Comparison of ENCODE assay signal across 17 cellular contexts in the genomic region with DNA sequence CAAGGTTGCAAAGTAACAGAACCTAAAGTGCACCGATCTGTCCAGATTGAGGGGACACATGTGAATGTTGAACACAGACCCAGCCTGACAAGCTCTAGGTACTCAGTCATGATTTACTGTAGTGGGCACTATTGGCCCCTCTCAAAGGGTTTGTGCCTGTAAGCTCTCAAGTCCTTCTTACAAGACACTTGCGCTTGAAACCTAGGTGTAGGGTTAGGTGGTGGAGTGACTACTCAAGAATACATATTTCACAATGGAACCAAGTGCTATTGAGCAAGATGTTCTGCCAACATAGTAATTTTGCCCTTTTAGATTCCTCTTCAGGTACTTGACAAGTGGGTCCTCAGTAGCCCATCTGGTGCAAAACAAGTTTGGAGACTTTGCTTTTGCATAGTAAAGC.
"Had no signal": no experiment of that assay in that cellular context is flagged by ENCODE, and none has a peak within 500 bp of the region (broad histone marks: within the 10 kb centered on the region; RNA-seq: fewer than 3 reads in every experiment).

No MANE protein-coding gene starts in this region.

- H3K27ac ChIP-seq: colonic mucosa, psoas muscle had no signal

- H3K4me3 ChIP-seq: colonic mucosa, psoas muscle had no signal

- H3K27me3 ChIP-seq: colonic mucosa had no signal

- FAIRE-seq: kidney had no signal

- H3K36me3 ChIP-seq: colonic mucosa had no signal

- DNase-seq: activated B cell treated with CpG ODN at 0.5 μM for 24 hours; activated CD4-positive, alpha-beta T cell treated with anti-CD3 and anti-CD28 coated beads for 48 hours; activated CD8-positive, alpha-beta T cell treated with anti-CD3 and anti-CD28 coated beads for 36 hours; activated gamma-delta T cell; activated T-cell treated with anti-CD3 and anti-CD28 coated beads, Interleukin-2, amount 50 U/mL, for 4 hours; amygdala; central memory CD4-positive, alpha-beta T cell; colonic mucosa; foreskin fibroblast; glutamatergic neuron; hypothalamus; kidney; nephron progenitor cell; psoas muscle; stimulated activated naive CD8-positive, alpha-beta T cell treated with anti-CD3 and anti-CD28 coated beads, Interleukin-15, amount 100 ng/mL, for 72 hours; T-helper 17 cell had no signal

- ATAC-seq: activated CD8-positive, alpha-beta T cell treated with anti-CD3 and anti-CD28 coated beads for 36 hours; activated T-cell treated with anti-CD3 and anti-CD28 coated beads, Interleukin-2, amount 50 U/mL, for 4 hours; psoas muscle; sciatic nerve; stimulated activated naive CD8-positive, alpha-beta T cell treated with anti-CD3 and anti-CD28 coated beads, Interleukin-15, amount 100 ng/mL, for 72 hours; T-helper 17 cell had no signal

- H3K9me3 ChIP-seq: colonic mucosa, psoas muscle had no signal
